18 cellular contexts compared by ENCODE assay signal in the genomic region with DNA sequence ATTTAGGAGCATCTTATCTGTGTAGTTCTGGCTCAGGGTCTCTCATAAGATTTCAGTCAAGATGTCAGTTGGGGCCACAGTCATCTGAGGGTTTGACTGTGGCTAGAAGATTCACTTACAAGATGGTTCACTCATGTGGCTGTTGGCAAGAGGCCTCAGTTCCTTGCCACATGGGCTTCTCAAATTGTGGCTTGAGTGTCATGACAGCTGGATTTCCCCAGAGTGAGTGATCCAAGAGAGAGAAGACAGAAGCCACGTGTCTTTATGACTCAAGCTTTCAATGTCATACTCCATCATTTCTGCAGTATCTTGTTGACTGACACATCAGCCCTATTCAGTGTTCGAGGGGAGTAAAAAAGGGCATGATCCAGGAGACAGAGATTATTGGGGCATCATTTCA.
A peak's percentile ranks its signal among the peaks of the same experiment; 100 is the strongest.
DNase-seq lines count a peak whose midpoint lies in the region; ATAC-seq, FAIRE-seq and TF ChIP-seq lines count a peak whose summit lies in the region.
"Had no signal": no experiment of that assay in that cellular context is flagged by ENCODE, and none has a peak within 500 bp of the region (broad histone marks: within the 10 kb centered on the region; RNA-seq: fewer than 3 reads in every experiment).

No MANE protein-coding gene starts in this region.

- no peak for TF ChIP-seq EP300 in K562 (IDR thresholded peaks at IDR 0.05; ENCODE audit: low read length)

- intact Hi-C loops in K562 (cut with micrococcal nuclease): no loop called here

- H3K27ac ChIP-seq in K562 (ENCODE audit: extremely low read depth, low read depth, low read length) (no peak overlapping the region), GM23248 (no peak overlapping the region)
- H3K27ac ChIP-seq: esophagus squamous epithelium, KMS-11, psoas muscle had no signal

- H3K4me1 ChIP-seq in K562 (replicated peaks in 1 of 2; ENCODE audit: control insufficient read depth in 2 of 2, insufficient read depth in 2 of 2, low read length in 2 of 2): no peaks in the 10 kb centered on the region
- peaks cover 11% of the 10 kb centered on the region for H3K4me1 ChIP-seq in GM23248 (ENCODE audit: insufficient read depth)
- H3K4me1 ChIP-seq: Caco-2, esophagus squamous epithelium, psoas muscle had no signal

- in situ Hi-C loops in K562 (cut with MboI): no loop called here
- in situ Hi-C loops in GM23248 (cut with MboI): no loop called here

- no peak for TF ChIP-seq RAD21 in K562 (CRISPR knock-in tag; conservative IDR thresholded peaks at IDR 0.05 in 1 of 2, IDR thresholded peaks at IDR 0.05 in 1 of 2)

- H4K20me1 ChIP-seq in K562 (replicated peaks; ENCODE audit: control insufficient read depth, insufficient read depth, low read length) (no peaks in the 10 kb centered on the region), GM23248 (ENCODE audit: insufficient read depth) (no peaks in the 10 kb centered on the region)

- H3K27me3 ChIP-seq in K562 (ENCODE audit: control insufficient read depth in 2 of 2, insufficient read depth in 2 of 2, low read length in 2 of 2): no peaks in the 10 kb centered on the region
- H3K27me3 ChIP-seq in GM23248 (replicated peaks; ENCODE audit: insufficient read depth): no peaks in the 10 kb centered on the region
- H3K27me3 ChIP-seq: esophagus squamous epithelium had no signal

- H3K36me3 ChIP-seq in K562 (ENCODE audit: control insufficient read depth, insufficient read depth, low read length) (no peaks in the 10 kb centered on the region), GM23248 (ENCODE audit: low read depth) (no peaks in the 10 kb centered on the region)
- H3K36me3 ChIP-seq: esophagus squamous epithelium had no signal

- CTCF ChIA-PET in K562 (lab: Yijun Ruan, JAX; ENCODE audit: low intra/inter-chr PET ratio): no interaction called here

- TF ChIP-seq CTCF in K562 (IDR thresholded peaks at IDR 0.05 in 2 of 3, conservative IDR thresholded peaks at IDR 0.05 in 1 of 3; ENCODE audit: insufficient read depth in 2 of 3, low read depth in 1 of 3, low read length in 3 of 3): no peak

- peak; percentile 9 to 22 for DNase-seq in activated CD4-positive, alpha-beta T cell treated with anti-CD3 and anti-CD28 coated beads, Interleukin-2, amount 50 U/mL, for 48 hours
- no peak for DNase-seq in activated CD4-positive, alpha-beta T cell treated with anti-CD3 and anti-CD28 coated beads for 4 hours
- DNase-seq in RCC 7860 (ENCODE audit: low spot score) (peak; percentile 39), K562 (ENCODE audit: extremely low read depth in 1 of 4, low spot score in 3 of 4) (peak in 1 of 4 experiments; percentile 4), amygdala (lab: John Stamatoyannopoulos, UW) (no peak), retina (no peak), GM23248 (no peak)
- DNase-seq in stimulated activated CD8-positive, alpha-beta memory T cell treated with anti-CD3 and anti-CD28 coated beads, Interleukin-15, amount 100 ng/mL, for 48 hours (ENCODE audit: low read depth in 2 of 2): peak; percentile 21 to 23
- DNase-seq: ACHN, Caco-2, esophagus squamous epithelium, H7, hippocampal formation, naive B cell, NCI-H187 treated with DMSO at 0.1 percent for 48 hours, NCI-H526, psoas muscle had no signal

- no peak for ATAC-seq in K562
- ATAC-seq: psoas muscle had no signal

- no peak overlapping the region for H2AFZ ChIP-seq in K562 (ENCODE audit: low read depth, low read length)
- no peak overlapping the region for H2AFZ ChIP-seq in GM23248

- H3K9me3 ChIP-seq in K562 (replicated peaks; ENCODE audit: control insufficient read depth, insufficient read depth, low read depth, low read length) (no peaks in the 10 kb centered on the region), GM23248 (ENCODE audit: low read depth) (no peaks in the 10 kb centered on the region)
- H3K9me3 ChIP-seq: Caco-2, esophagus squamous epithelium, psoas muscle had no signal

- no peak overlapping the region for H3K4me3 ChIP-seq in K562
- H3K4me3 ChIP-seq in GM23248: no peak overlapping the region
- H3K4me3 ChIP-seq: esophagus squamous epithelium, psoas muscle had no signal

- H3F3A ChIP-seq in GM23248 (ENCODE audit: insufficient read depth): no peaks in the 10 kb centered on the region

- no peaks in the 10 kb centered on the region for H3K9me2 ChIP-seq in GM23248 (ENCODE audit: insufficient read depth)

- H3K9me1 ChIP-seq in K562 (ENCODE audit: control insufficient read depth, insufficient read depth, low read length): no peaks in the 10 kb centered on the region

- 8% methylated on average over 2 of the region's 2 CpGs for WGBS in K562 (ENCODE audit: insufficient coverage, low coverage, missing lambda C conversion rate)
- 31 to 52% methylated on average over 2 of the region's 2 CpGs for WGBS in GM23248 (ENCODE audit: low coverage in 1 of 2, low lambda C conversion rate in 2 of 2, missing lambda C conversion rate in 2 of 2), 2 experiments

- H3K9ac ChIP-seq in K562 (ENCODE audit: insufficient read depth in 1 of 2, low read depth in 2 of 2, low read length in 2 of 2): no peak overlapping the region
- no peak overlapping the region for H3K9ac ChIP-seq in GM23248
- H3K9ac ChIP-seq: KMS-11 had no signal

- TF ChIP-seq POLR2A in K562 (conservative IDR thresholded peaks at IDR 0.05): no peak

- no TSS peak for BruUV-seq in K562 (replicated peaks; lab: Mats Ljungman, UMichigan)

- FAIRE-seq in RCC 7860 (lab: Jason Lieb, UNC): no peak
- no peak for FAIRE-seq in K562 (lab: Jason Lieb, UNC)

- H3K4me2 ChIP-seq in K562 (ENCODE audit: insufficient read depth, low read length): no peak overlapping the region
- H3K4me2 ChIP-seq in GM23248 (ENCODE audit: unreplicated experiment): no peak overlapping the region
- H3K4me2 ChIP-seq: KMS-11 had no signal

- POLR2A ChIA-PET in K562 (lab: Yijun Ruan, JAX): no interaction called here

- H3K79me2 ChIP-seq in K562 (ENCODE audit: control insufficient read depth, insufficient read depth, low read length): no peaks in the 10 kb centered on the region
- no peaks in the 10 kb centered on the region for H3K79me2 ChIP-seq in GM23248 (ENCODE audit: insufficient read depth)

TF ChIP-seq in K562, 482 proteins besides CTCF, POLR2A, EP300 and RAD21 (continues in another document):
- TF ChIP-seq, protein P1, sequence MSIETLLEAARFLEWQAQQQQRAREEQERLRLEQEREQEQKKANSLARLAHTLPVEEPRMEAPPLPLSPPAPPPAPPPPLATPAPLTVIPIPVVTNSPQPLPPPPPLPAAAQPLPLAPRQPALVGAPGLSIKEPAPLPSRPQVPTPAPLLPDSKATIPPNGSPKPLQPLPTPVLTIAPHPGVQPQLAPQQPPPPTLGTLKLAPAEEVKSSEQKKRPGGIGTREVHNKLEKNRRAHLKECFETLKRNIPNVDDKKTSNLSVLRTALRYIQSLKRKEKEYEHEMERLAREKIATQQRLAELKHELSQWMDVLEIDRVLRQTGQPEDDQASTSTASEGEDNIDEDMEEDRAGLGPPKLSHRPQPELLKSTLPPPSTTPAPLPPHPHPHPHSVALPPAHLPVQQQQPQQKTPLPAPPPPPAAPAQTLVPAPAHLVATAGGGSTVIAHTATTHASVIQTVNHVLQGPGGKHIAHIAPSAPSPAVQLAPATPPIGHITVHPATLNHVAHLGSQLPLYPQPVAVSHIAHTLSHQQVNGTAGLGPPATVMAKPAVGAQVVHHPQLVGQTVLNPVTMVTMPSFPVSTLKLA (conservative IDR thresholded peaks at IDR 0.05): peak in 1 of 2 experiments; percentile 36; a peak in 1 of 4 replicates
- TF ChIP-seq CHD4 (IDR thresholded peaks at IDR 0.05; ENCODE audit: insufficient read depth, insufficient replicate concordance, low read depth, low read length, poor library complexity, severe bottlenecking): no peak
- TF ChIP-seq FOSL1 (tag; conservative IDR thresholded peaks at IDR 0.05): peak; percentile 59
- TF ChIP-seq PRPF4 (IDR thresholded peaks at IDR 0.05; ENCODE audit: insufficient read depth, low read depth, low read length, poor library complexity, severe bottlenecking): no peak
- TF ChIP-seq, protein P2, sequence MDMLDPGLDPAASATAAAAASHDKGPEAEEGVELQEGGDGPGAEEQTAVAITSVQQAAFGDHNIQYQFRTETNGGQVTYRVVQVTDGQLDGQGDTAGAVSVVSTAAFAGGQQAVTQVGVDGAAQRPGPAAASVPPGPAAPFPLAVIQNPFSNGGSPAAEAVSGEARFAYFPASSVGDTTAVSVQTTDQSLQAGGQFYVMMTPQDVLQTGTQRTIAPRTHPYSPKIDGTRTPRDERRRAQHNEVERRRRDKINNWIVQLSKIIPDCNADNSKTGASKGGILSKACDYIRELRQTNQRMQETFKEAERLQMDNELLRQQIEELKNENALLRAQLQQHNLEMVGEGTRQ (CRISPR knock-in tag; IDR thresholded peaks at IDR 0.05): no peak
- TF ChIP-seq, protein P3, sequence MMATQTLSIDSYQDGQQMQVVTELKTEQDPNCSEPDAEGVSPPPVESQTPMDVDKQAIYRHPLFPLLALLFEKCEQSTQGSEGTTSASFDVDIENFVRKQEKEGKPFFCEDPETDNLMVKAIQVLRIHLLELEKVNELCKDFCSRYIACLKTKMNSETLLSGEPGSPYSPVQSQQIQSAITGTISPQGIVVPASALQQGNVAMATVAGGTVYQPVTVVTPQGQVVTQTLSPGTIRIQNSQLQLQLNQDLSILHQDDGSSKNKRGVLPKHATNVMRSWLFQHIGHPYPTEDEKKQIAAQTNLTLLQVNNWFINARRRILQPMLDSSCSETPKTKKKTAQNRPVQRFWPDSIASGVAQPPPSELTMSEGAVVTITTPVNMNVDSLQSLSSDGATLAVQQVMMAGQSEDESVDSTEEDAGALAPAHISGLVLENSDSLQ (IDR thresholded peaks at IDR 0.05): peak; percentile 37; the same call in 1 of the 2 replicates
- TF ChIP-seq ZNF212 (CRISPR knock-in tag; IDR thresholded peaks at IDR 0.05): no peak
- TF ChIP-seq ADNP (tag; IDR thresholded peaks at IDR 0.05): no peak
- no peak for TF ChIP-seq HNRNPL (IDR thresholded peaks at IDR 0.05; ENCODE audit: low read depth, low read length)
- peak; percentile 43 for TF ChIP-seq MEIS2 (IDR thresholded peaks at IDR 0.05; ENCODE audit: partially characterized antibody)

Comparison
In these comparisons a context has a peak if more than half of its experiments do, and no peak if none do; other contexts are left out.
1. DNase-seq: peak in activated CD4-positive, alpha-beta T cell treated with anti-CD3 and anti-CD28 coated beads, Interleukin-2, amount 50 U/mL, for 48 hours (2 of 2), RCC 7860 (single experiment) and stimulated activated CD8-positive, alpha-beta memory T cell treated with anti-CD3 and anti-CD28 coated beads, Interleukin-15, amount 100 ng/mL, for 48 hours (2 of 2); none in activated CD4-positive, alpha-beta T cell treated with anti-CD3 and anti-CD28 coated beads for 4 hours (0 of 2), amygdala (0 of 56), retina (single experiment) and GM23248 (single experiment).